In the genomic region with DNA sequence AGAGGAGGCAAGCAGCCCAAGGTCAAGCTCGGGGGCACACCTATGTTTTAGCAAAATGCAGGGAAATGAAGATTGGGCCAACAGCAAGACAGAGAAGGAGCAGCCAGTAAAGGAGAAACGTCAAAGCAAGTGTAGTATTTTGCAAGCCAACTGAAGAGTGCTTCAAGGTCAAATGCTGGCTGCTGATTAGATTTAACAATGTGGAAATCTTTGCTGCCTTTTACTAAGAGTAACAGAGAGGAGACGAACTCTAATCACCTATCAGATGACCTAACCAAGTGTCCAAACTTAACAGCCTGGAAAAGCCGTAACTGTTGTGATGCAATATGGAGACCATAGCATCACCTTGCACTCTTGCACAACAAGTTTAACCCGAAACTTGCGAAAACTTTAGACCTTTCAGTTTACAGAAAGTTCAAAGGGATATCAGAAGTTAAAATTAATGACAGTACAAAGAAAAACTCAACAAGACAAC, we compare ENCODE assay signal across 1 cellular context.
TF ChIP-seq lines count a peak whose summit lies in the region.

No MANE protein-coding gene starts in this region.

TF ChIP-seq in H1, 55 proteins besides CTCF, POLR2A, EP300 and RAD21:
- TF ChIP-seq SP1 (IDR thresholded peaks at IDR 0.05; ENCODE audit: low read depth, low read length): no peak
- TF ChIP-seq TCF12 (IDR thresholded peaks at IDR 0.05; ENCODE audit: low read depth, low read length): no peak
- TF ChIP-seq SRF (IDR thresholded peaks at IDR 0.05; ENCODE audit: low read depth, low read length): no peak
- no peak for TF ChIP-seq MAFK (IDR thresholded peaks at IDR 0.05; ENCODE audit: low read depth, low read length)
